Comparison of ENCODE assay signal across 8 cellular contexts in the genomic region with DNA sequence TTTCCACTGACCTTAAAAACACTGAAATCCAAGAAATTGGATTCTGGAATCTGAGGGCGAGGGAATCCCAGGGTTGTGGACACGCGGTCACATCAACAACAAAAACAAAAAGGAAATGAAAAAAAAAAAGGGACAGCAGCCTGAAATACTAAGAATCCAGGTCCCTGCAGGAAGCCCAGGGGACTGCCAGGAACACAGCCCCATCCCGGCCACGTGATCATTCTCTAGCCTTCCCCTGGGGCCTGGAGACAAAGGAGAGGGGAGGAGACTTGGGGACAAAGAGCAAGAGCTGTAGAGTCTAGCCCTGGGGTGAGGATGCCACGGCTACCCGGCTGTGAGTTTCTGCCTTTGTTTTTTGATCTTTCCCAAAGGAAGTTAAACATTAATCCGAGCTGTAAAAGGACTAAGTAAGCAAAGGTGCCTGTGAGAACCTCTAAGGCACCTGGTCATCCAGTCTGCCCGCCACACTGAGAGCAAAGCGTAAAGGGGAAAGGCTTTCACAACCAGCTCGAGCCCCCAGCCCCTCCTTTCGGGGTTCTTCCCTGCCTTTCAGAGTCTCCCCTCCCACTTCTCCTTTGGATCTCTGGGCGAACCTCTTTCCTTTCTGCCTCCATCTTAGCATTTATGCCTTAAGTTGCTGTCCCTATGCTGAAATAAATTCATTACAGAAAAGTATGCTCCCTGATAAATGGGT. TPM values are rescaled to one million over a fixed set of nuclear protein-coding genes. Genes with fewer than 3 reads are reported as not detected.
DNase-seq lines count a peak whose midpoint lies in the region; ATAC-seq lines count a peak whose summit lies in the region.

No MANE protein-coding gene starts in this region.

- no peaks in the 10 kb centered on the region for H3K9me3 ChIP-seq in naive thymus-derived CD4-positive, alpha-beta T cell (ENCODE audit: control insufficient read depth in 2 of 3, low read length in 3 of 3)

- H3K4me3 ChIP-seq in naive thymus-derived CD4-positive, alpha-beta T cell (ENCODE audit: low read length), result no peak overlapping the region

- DNase-seq in DMS114 treated with DMSO at 0.1 percent for 48 hours (lab: John Stamatoyannopoulos, UW; ENCODE audit: unreplicated experiment) (peak; percentile 85), NCI-H2081 (lab: John Stamatoyannopoulos, UW) (peak; percentile 99), astrocyte of the hippocampus (ENCODE audit: low read depth, low spot score) (peak; percentile 96), hippocampal formation (lab: John Stamatoyannopoulos, UW) (peak; percentile 91 to 97), pulmonary artery endothelial cell (ENCODE audit: low read depth, low spot score) (peak; percentile 73)
- DNase-seq in naive thymus-derived CD4-positive, alpha-beta T cell, result no peak

- no peaks in the 10 kb centered on the region for H3K27me3 ChIP-seq in naive thymus-derived CD4-positive, alpha-beta T cell (ENCODE audit: control insufficient read depth in 2 of 2, insufficient read depth in 2 of 2, low read length in 2 of 2)

- H3K36me3 Mint-ChIP-seq in naive thymus-derived CD4-positive, alpha-beta T cell, result no peaks in the 10 kb centered on the region

- H3K27me3 Mint-ChIP-seq in naive thymus-derived CD4-positive, alpha-beta T cell, result peaks cover 26 to 33% (median 30%) of the 10 kb centered on the region in 5 donors

- H3K27ac Mint-ChIP-seq in naive thymus-derived CD4-positive, alpha-beta T cell, result no peak overlapping the region

- POLR2A ChIA-PET in naive thymus-derived CD4-positive, alpha-beta T cell (lab: Charles Lee), result no interaction called here

- H3K36me3 ChIP-seq in naive thymus-derived CD4-positive, alpha-beta T cell (ENCODE audit: control insufficient read depth in 2 of 3, insufficient read depth in 3 of 3, low read length in 3 of 3), result no peaks in the 10 kb centered on the region

- intact Hi-C loops in naive thymus-derived CD4-positive, alpha-beta T cell (cut with micrococcal nuclease), result no loop called here

- peaks cover 3 to 20% (median 11%) of the 10 kb centered on the region in 7 donors for H3K4me1 Mint-ChIP-seq in naive thymus-derived CD4-positive, alpha-beta T cell

- no peak overlapping the region for H3K27ac ChIP-seq in naive thymus-derived CD4-positive, alpha-beta T cell (ENCODE audit: low read depth, low read length)

- CTCF ChIA-PET in naive thymus-derived CD4-positive, alpha-beta T cell (lab: Charles Lee), result interaction anchor here (1.4 kb wide), 1 partner anchor 10 kb away, joined by 8 read pairs; no protein-coding TSS in a partner anchor

- no peaks in the 10 kb centered on the region for H3K4me1 ChIP-seq in naive thymus-derived CD4-positive, alpha-beta T cell (ENCODE audit: control insufficient read depth in 2 of 2, insufficient read depth in 2 of 2, low read length in 2 of 2)

- H3K9me3 Mint-ChIP-seq in naive thymus-derived CD4-positive, alpha-beta T cell, result peaks cover 0 to 1% (median 0%) of the 10 kb centered on the region in 11 donors

- peak overlapping the region in 5 of 10 donors; percentile 14 to 53 (median 28) for H3K4me3 Mint-ChIP-seq in naive thymus-derived CD4-positive, alpha-beta T cell

- no peak for ATAC-seq in naive thymus-derived CD4-positive, alpha-beta T cell
- no peak for ATAC-seq in GM18867 (IDR thresholded peaks at IDR 0.05; ENCODE audit: unreplicated experiment)
- ATAC-seq in GM21367 (IDR thresholded peaks at IDR 0.05; ENCODE audit: unreplicated experiment), result no peak

RNA-seq across cellular contexts. Expression of gene EPCAM, which starts 24.1 kb away (rescaled TPM):
- not detected in 2 replicates for total RNA-seq in pulmonary artery endothelial cell
- not detected for total RNA-seq in naive thymus-derived CD4-positive, alpha-beta T cell
- polyA plus RNA-seq in naive thymus-derived CD4-positive, alpha-beta T cell, result not detected

RNA-seq across cellular contexts. Expression of gene MSH2, which starts 57.9 kb away (rescaled TPM):
- 32.6 and 41.4 TPM in 2 replicates for total RNA-seq in pulmonary artery endothelial cell
- total RNA-seq in naive thymus-derived CD4-positive, alpha-beta T cell, result 10 to 100 TPM; 12.2 to 44.7 (median 31.4) TPM
- 10 to 100 TPM; 40.5 to 46.8 TPM for polyA plus RNA-seq in naive thymus-derived CD4-positive, alpha-beta T cell

Comparison
In these comparisons a context has a peak if more than half of its experiments do, and no peak if none do; other contexts are left out.
1. DNase-seq: peak in DMS114 treated with DMSO at 0.1 percent for 48 hours (single experiment), NCI-H2081 (2 of 2), astrocyte of the hippocampus (single experiment), hippocampal formation (2 of 2) and pulmonary artery endothelial cell (single experiment); none in naive thymus-derived CD4-positive, alpha-beta T cell (0 of 9).